Comparison of ENCODE assay signal across 8 cellular contexts in the genomic region with DNA sequence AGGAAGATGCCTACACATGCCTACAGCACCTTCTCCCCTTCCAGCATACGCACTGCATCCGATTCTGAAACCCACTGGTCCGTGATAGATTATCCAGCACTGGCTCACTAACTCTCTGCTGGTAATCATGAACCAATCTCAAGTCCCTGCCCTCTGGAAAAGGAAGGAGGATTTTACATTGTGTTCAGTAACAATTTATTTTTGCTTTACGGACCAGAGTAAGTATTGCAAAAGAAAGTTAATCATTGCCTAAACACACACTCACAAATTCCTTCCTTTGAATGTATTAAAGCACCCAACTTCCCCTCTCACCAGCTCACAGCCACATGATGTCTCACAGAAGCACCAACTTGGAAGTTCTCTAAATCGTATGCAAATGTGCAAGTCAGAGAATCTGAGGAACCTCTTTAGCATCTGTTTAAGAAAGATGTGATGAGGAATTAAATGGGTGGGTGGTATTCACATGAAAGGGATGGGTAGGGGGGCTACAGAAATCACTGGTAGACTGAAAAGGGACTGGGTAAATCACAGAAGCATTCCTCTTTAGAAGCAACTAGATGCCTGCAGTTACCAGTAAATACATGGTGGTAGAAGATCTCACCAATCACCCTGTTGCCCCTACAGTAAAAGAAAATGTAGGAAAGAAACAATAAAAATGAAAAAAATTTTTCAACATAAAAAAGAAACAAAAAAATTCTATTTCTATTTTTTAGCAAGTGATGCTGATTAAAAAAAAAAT. TPM values are rescaled to one million over a fixed set of nuclear protein-coding genes. Genes with fewer than 3 reads are reported as not detected.
A peak's percentile ranks its signal among the peaks of the same experiment; 100 is the strongest.
DNase-seq lines count a peak whose midpoint lies in the region; ATAC-seq and TF ChIP-seq lines count a peak whose summit lies in the region.

No MANE protein-coding gene starts in this region.

- CTCF ChIA-PET in activated CD8-positive, alpha-beta T cell treated with anti-CD3 and anti-CD28 coated beads for 36 hours (lab: Charles Lee) = interaction anchor here (1.5 to 2.0 kb wide), 2 partner anchors 12 to 46 kb away, joined by 4 to 5 read pairs; no protein-coding TSS in a partner anchor
- CTCF ChIA-PET in activated CD8-positive, alpha-beta T cell treated with anti-CD3 and anti-CD28 coated beads, Interleukin-2, amount 10 ng/mL, durations not matched to agents 7 days and 5 days (lab: Charles Lee) = interaction anchor here (1.0 to 3.8 kb wide), 4 partner anchors 12 to 46 kb away, joined by 3 to 19 read pairs (median 8); no protein-coding TSS in a partner anchor

- no peaks in the 10 kb centered on the region for H3K9me3 ChIP-seq in ascending aorta
- H3K9me3 ChIP-seq in thoracic aorta = no peaks in the 10 kb centered on the region
- H3K9me3 ChIP-seq in neuronal stem cell (replicated peaks in 1 of 2; ENCODE audit: control insufficient read depth in 2 of 2, insufficient read depth in 1 of 2, low read depth in 1 of 2, low read length in 2 of 2) = peaks cover 0 to 6% of the 10 kb centered on the region in 2 donors

- H3K27ac ChIP-seq in ascending aorta = peak overlapping the region; percentile 17 to 52
- H3K27ac ChIP-seq in layer of hippocampus (ENCODE audit: low read depth, low read length) = peak overlapping the region; percentile 21
- peak overlapping the region in 1 of 2 donors; percentile 33 for H3K27ac ChIP-seq in thoracic aorta
- no peak overlapping the region for H3K27ac ChIP-seq in neuronal stem cell (replicated peaks; ENCODE audit: low read length)

- H3K27me3 ChIP-seq in ascending aorta (no peaks in the 10 kb centered on the region), layer of hippocampus (ENCODE audit: control insufficient read depth, insufficient read depth, low read length) (no peaks in the 10 kb centered on the region), thoracic aorta (replicated peaks; ENCODE audit: insufficient read depth) (no peaks in the 10 kb centered on the region), neuronal stem cell (ENCODE audit: control insufficient read depth in 3 of 3, insufficient read depth in 3 of 3, low read depth in 1 of 3, low read length in 3 of 3) (no peaks in the 10 kb centered on the region)

- H3K4me3 ChIP-seq in ascending aorta = no peak overlapping the region
- H3K4me3 ChIP-seq in thoracic aorta = peak overlapping the region; percentile 63
- no peak overlapping the region for H3K4me3 ChIP-seq in neuronal stem cell (ENCODE audit: low read length in 2 of 2)

- H3K18ac ChIP-seq in neuronal stem cell (ENCODE audit: low read length) = no peak overlapping the region

- H4K8ac ChIP-seq in neuronal stem cell (ENCODE audit: low read depth, low read length) = no peak overlapping the region

- no peak overlapping the region for H2BK12ac ChIP-seq in neuronal stem cell (ENCODE audit: low read length)

- no peaks in the 10 kb centered on the region for H3K9me3 Mint-ChIP-seq in activated CD8-positive, alpha-beta T cell treated with anti-CD3 and anti-CD28 coated beads for 36 hours
- H3K9me3 Mint-ChIP-seq in activated CD8-positive, alpha-beta T cell treated with anti-CD3 and anti-CD28 coated beads, Interleukin-2, amount 10 ng/mL, durations not matched to agents 7 days and 5 days (ENCODE audit: insufficient read depth) = no peaks in the 10 kb centered on the region

- no peak overlapping the region for H2AFZ ChIP-seq in neuronal stem cell (ENCODE audit: low read length)

- POLR2A ChIA-PET in activated CD8-positive, alpha-beta T cell treated with anti-CD3 and anti-CD28 coated beads for 36 hours (lab: Charles Lee) = interaction anchor here (1.1 kb wide), 1 partner anchor 11 kb away, joined by 3 read pairs; no protein-coding TSS in a partner anchor
- POLR2A ChIA-PET in activated CD8-positive, alpha-beta T cell treated with anti-CD3 and anti-CD28 coated beads, Interleukin-2, amount 10 ng/mL, durations not matched to agents 7 days and 5 days (lab: Charles Lee) = no interaction called here

- intact Hi-C loops in activated CD8-positive, alpha-beta T cell treated with anti-CD3 and anti-CD28 coated beads for 36 hours (cut with micrococcal nuclease) = loop anchor here (5.0 kb wide), 1 partner anchor 41 kb away; no protein-coding TSS in a partner anchor
- intact Hi-C loops in ascending aorta (cut with DNase I) = no loop called here

- H2BK120ac ChIP-seq in neuronal stem cell (ENCODE audit: low read depth, low read length) = no peak overlapping the region

- TF ChIP-seq CTCF in activated CD8-positive, alpha-beta T cell treated with anti-CD3 and anti-CD28 coated beads for 36 hours (IDR thresholded peaks at IDR 0.05) = no peak
- no peak for TF ChIP-seq CTCF in ascending aorta (IDR thresholded peaks at IDR 0.05)
- TF ChIP-seq CTCF in thoracic aorta (IDR thresholded peaks at IDR 0.05) = no peak

- H3K9ac ChIP-seq in neuronal stem cell (ENCODE audit: low read depth, low read length, poor library complexity) = no peak overlapping the region

- H3K36me3 Mint-ChIP-seq in activated CD8-positive, alpha-beta T cell treated with anti-CD3 and anti-CD28 coated beads for 36 hours (ENCODE audit: low read depth) = peaks cover 11% of the 10 kb centered on the region
- H3K36me3 Mint-ChIP-seq in activated CD8-positive, alpha-beta T cell treated with anti-CD3 and anti-CD28 coated beads, Interleukin-2, amount 10 ng/mL, durations not matched to agents 7 days and 5 days (ENCODE audit: low read depth) = peaks cover 12% of the 10 kb centered on the region

- H3K4me3 Mint-ChIP-seq in activated CD8-positive, alpha-beta T cell treated with anti-CD3 and anti-CD28 coated beads for 36 hours = peak overlapping the region; percentile 45
- H3K4me3 Mint-ChIP-seq in activated CD8-positive, alpha-beta T cell treated with anti-CD3 and anti-CD28 coated beads, Interleukin-2, amount 10 ng/mL, durations not matched to agents 7 days and 5 days = no peak overlapping the region

- H2BK15ac ChIP-seq in neuronal stem cell (ENCODE audit: low read length) = no peak overlapping the region

- no peaks in the 10 kb centered on the region for H3K27me3 Mint-ChIP-seq in activated CD8-positive, alpha-beta T cell treated with anti-CD3 and anti-CD28 coated beads for 36 hours
- no peaks in the 10 kb centered on the region for H3K27me3 Mint-ChIP-seq in activated CD8-positive, alpha-beta T cell treated with anti-CD3 and anti-CD28 coated beads, Interleukin-2, amount 10 ng/mL, durations not matched to agents 7 days and 5 days (ENCODE audit: low read depth)

- DNase-seq in activated CD8-positive, alpha-beta T cell treated with anti-CD3 and anti-CD28 coated beads for 36 hours = peak; percentile 11
- no peak for DNase-seq in activated CD8-positive, alpha-beta T cell treated with anti-CD3 and anti-CD28 coated beads, Interleukin-2, amount 10 ng/mL, durations not matched to agents 7 days and 5 days
- DNase-seq in ascending aorta (ENCODE audit: low spot score in 2 of 2) (peak in 1 of 2 donors; percentile 73), thoracic aorta (ENCODE audit: low spot score) (no peak), neuronal stem cell (ENCODE audit: low spot score) (no peak), islet precursor cell (no peak), NCI-H128 (lab: John Stamatoyannopoulos, UW; ENCODE audit: unreplicated experiment) (no peak)

- H3K27ac Mint-ChIP-seq in activated CD8-positive, alpha-beta T cell treated with anti-CD3 and anti-CD28 coated beads for 36 hours = peak overlapping the region; percentile 49
- H3K27ac Mint-ChIP-seq in activated CD8-positive, alpha-beta T cell treated with anti-CD3 and anti-CD28 coated beads, Interleukin-2, amount 10 ng/mL, durations not matched to agents 7 days and 5 days = no peak overlapping the region

- no peak overlapping the region for H3K23ac ChIP-seq in neuronal stem cell (ENCODE audit: low read depth, low read length, poor library complexity)

- no peak overlapping the region for H2BK5ac ChIP-seq in neuronal stem cell (ENCODE audit: low read length)

- H3K4me2 ChIP-seq in neuronal stem cell (ENCODE audit: insufficient read depth, low read length, poor library complexity, severe bottlenecking) = no peak overlapping the region

- H3K4me1 Mint-ChIP-seq in activated CD8-positive, alpha-beta T cell treated with anti-CD3 and anti-CD28 coated beads for 36 hours (ENCODE audit: low read depth) = peaks cover 41% of the 10 kb centered on the region
- H3K4me1 Mint-ChIP-seq in activated CD8-positive, alpha-beta T cell treated with anti-CD3 and anti-CD28 coated beads, Interleukin-2, amount 10 ng/mL, durations not matched to agents 7 days and 5 days (ENCODE audit: low read depth) = peaks cover 29% of the 10 kb centered on the region

- H3K36me3 ChIP-seq in ascending aorta (no peaks in the 10 kb centered on the region), thoracic aorta (no peaks in the 10 kb centered on the region), neuronal stem cell (replicated peaks in 1 of 2; ENCODE audit: control insufficient read depth in 2 of 2, insufficient read depth in 2 of 2, low read length in 2 of 2) (peaks cover 0 to 3% of the 10 kb centered on the region in 2 donors)

- H3K14ac ChIP-seq in neuronal stem cell (ENCODE audit: low read length) = no peak overlapping the region

- H3K4me1 ChIP-seq in ascending aorta = peaks cover 20 to 38% of the 10 kb centered on the region in 2 donors
- H3K4me1 ChIP-seq in thoracic aorta (ENCODE audit: control insufficient read depth in 1 of 2, low read depth in 2 of 2) = peaks cover 59 to 72% of the 10 kb centered on the region in 2 donors
- H3K4me1 ChIP-seq in neuronal stem cell (ENCODE audit: control insufficient read depth in 2 of 2, insufficient read depth in 1 of 2, low read depth in 1 of 2, low read length in 2 of 2) = peaks cover 6 to 12% of the 10 kb centered on the region in 2 donors

- H4K91ac ChIP-seq in neuronal stem cell (ENCODE audit: low read depth, low read length, poor library complexity) = no peak overlapping the region

- ATAC-seq in activated CD8-positive, alpha-beta T cell treated with anti-CD3 and anti-CD28 coated beads for 36 hours = peak; percentile 49
- ATAC-seq in activated CD8-positive, alpha-beta T cell treated with anti-CD3 and anti-CD28 coated beads, Interleukin-2, amount 10 ng/mL, durations not matched to agents 7 days and 5 days = no peak
- peak; percentile 78 for ATAC-seq in thoracic aorta (ENCODE audit: insufficient number of reproducible peaks, low FRiP score, low read depth)

- no peaks in the 10 kb centered on the region for H3K79me1 ChIP-seq in neuronal stem cell (ENCODE audit: low read depth, low read length)

- no peak overlapping the region for H2AK5ac ChIP-seq in neuronal stem cell (ENCODE audit: low read depth, low read length)

- WGBS in neuronal stem cell (ENCODE audit: extremely low coverage in 2 of 2, insufficient read length in 2 of 2, insufficient replicate concordance in 1 of 2), 2 donors = no CpG with 5 or more reads among the region's 5 CpGs

- no peak overlapping the region for H3K4ac ChIP-seq in neuronal stem cell (ENCODE audit: low read length)

RNA-seq across cellular contexts. Expression of gene GNAQ, which starts 8.4 kb away (rescaled TPM):
- 10 to 100 TPM; 17.8 to 18.1 TPM for total RNA-seq in activated CD8-positive, alpha-beta T cell treated with anti-CD3 and anti-CD28 coated beads for 36 hours
- 10 to 100 TPM; 29.0 to 29.7 TPM for total RNA-seq in activated CD8-positive, alpha-beta T cell treated with anti-CD3 and anti-CD28 coated beads, Interleukin-2, amount 10 ng/mL, durations not matched to agents 7 days and 5 days
- 29.2 TPM for total RNA-seq in ascending aorta
- total RNA-seq in thoracic aorta = 10 to 100 TPM; 46.0 to 58.8 TPM
- 32.3 TPM for polyA plus RNA-seq in neuronal stem cell (2013, experiment 1 of 2)
- polyA plus RNA-seq in neuronal stem cell (2013, experiment 2 of 2) = 34.2 TPM
